1 cellular context compared by ENCODE assay signal in the genomic region with DNA sequence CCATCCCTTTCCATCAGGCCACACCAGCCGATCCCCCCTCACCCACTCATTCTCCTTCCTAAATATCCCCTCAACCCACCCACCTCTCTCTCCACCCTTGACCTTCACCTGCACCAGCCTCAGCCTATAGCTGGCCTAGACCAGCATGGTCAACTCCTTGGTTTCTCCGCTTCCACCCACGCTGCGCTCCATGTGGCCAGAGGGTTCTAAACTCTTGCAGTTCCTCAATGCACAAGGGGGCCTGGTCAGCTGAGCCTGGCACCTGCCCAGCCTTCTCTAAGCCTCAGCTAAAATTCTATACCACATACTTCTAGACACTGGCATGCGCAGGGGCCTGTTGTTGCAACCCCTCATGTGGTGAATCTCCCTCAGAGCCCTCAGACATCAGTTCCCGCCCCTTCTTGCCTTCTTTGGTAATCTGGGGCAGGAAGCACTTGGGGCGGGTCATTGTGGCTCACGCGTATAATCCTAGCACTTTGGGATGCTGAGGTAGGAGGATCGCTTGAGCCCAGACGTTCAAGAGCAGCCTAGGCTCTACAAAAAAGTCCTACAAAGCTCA.
TF ChIP-seq lines count a peak whose summit lies in the region.

No MANE protein-coding gene starts in this region.

TF ChIP-seq in WTC11, 78 proteins besides CTCF, POLR2A, EP300 and RAD21:
- TF ChIP-seq, protein P1, sequence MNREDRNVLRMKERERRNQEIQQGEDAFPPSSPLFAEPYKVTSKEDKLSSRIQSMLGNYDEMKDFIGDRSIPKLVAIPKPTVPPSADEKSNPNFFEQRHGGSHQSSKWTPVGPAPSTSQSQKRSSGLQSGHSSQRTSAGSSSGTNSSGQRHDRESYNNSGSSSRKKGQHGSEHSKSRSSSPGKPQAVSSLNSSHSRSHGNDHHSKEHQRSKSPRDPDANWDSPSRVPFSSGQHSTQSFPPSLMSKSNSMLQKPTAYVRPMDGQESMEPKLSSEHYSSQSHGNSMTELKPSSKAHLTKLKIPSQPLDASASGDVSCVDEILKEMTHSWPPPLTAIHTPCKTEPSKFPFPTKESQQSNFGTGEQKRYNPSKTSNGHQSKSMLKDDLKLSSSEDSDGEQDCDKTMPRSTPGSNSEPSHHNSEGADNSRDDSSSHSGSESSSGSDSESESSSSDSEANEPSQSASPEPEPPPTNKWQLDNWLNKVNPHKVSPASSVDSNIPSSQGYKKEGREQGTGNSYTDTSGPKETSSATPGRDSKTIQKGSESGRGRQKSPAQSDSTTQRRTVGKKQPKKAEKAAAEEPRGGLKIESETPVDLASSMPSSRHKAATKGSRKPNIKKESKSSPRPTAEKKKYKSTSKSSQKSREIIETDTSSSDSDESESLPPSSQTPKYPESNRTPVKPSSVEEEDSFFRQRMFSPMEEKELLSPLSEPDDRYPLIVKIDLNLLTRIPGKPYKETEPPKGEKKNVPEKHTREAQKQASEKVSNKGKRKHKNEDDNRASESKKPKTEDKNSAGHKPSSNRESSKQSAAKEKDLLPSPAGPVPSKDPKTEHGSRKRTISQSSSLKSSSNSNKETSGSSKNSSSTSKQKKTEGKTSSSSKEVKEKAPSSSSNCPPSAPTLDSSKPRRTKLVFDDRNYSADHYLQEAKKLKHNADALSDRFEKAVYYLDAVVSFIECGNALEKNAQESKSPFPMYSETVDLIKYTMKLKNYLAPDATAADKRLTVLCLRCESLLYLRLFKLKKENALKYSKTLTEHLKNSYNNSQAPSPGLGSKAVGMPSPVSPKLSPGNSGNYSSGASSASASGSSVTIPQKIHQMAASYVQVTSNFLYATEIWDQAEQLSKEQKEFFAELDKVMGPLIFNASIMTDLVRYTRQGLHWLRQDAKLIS (CRISPR knock-in tag; IDR thresholded peaks at IDR 0.05; ENCODE audit: borderline replicate concordance), result no peak
- 0 out of 2 replicates have a peak, but pooled peaks have one; percentile 20 for TF ChIP-seq NFE2L1 (CRISPR knock-in tag; IDR thresholded peaks at IDR 0.05)
